Comparison of ENCODE assay signal across 12 cellular contexts in genomic region chr4:140719693-140720092, GRCh38. TPM values are rescaled to one million over a fixed set of nuclear protein-coding genes. Genes with fewer than 3 reads are reported as not detected.
A peak's percentile ranks its signal among the peaks of the same experiment; 100 is the strongest.
DNase-seq lines count a peak whose midpoint lies in the region; ATAC-seq and TF ChIP-seq lines count a peak whose summit lies in the region.
"Had no signal": no experiment of that assay in that cellular context is flagged by ENCODE, and none has a peak within 500 bp of the region (broad histone marks: within the 10 kb centered on the region; RNA-seq: fewer than 3 reads in every experiment).

No MANE protein-coding gene starts in this region.

- H3K9ac ChIP-seq in smooth muscle cell (ENCODE audit: low read depth), result no peak overlapping the region

- H3K4me1 ChIP-seq in smooth muscle cell (ENCODE audit: low read depth), result no peaks in the 10 kb centered on the region

- DNase-seq in NOMO-1 (lab: John Stamatoyannopoulos, UW; ENCODE audit: unreplicated experiment in 2 of 2) (peak; percentile 12 to 25), NOMO-1 treated with dmso at 0.1 percent for 144 hours (lab: John Stamatoyannopoulos, UW; ENCODE audit: unreplicated experiment) (no peak), smooth muscle cell (lab: John Stamatoyannopoulos, UW; ENCODE audit: unreplicated experiment) (no peak), DMS79 treated with DMSO at 0.1 percent for 48 hours (lab: John Stamatoyannopoulos, UW) (no peak), coronary artery (ENCODE audit: low spot score) (no peak), NCI-H69 (lab: John Stamatoyannopoulos, UW) (no peak)
- DNase-seq: 8988T; DMS53; NCI-H1105 treated with DMSO at 0.1 percent for 48 hours; stimulated activated CD4-positive, alpha-beta T cell treated with anti-CD3 and anti-CD28 coated beads, Interleukin-15, amount 100 ng/mL, for 24 hours had no signal

- H4K20me1 ChIP-seq in smooth muscle cell (ENCODE audit: low read depth), result peaks cover 25% of the 10 kb centered on the region

- no peaks in the 10 kb centered on the region for H3K27me3 ChIP-seq in smooth muscle cell (ENCODE audit: low read depth)

- H3K27ac ChIP-seq in smooth muscle cell (ENCODE audit: low read depth), result peak overlapping the region; percentile 91
- peak overlapping the region in 1 of 2 donors; percentile 2 for H3K27ac ChIP-seq in coronary artery

- no peaks in the 10 kb centered on the region for H3K9me3 ChIP-seq in smooth muscle cell (replicated peaks; ENCODE audit: low read depth)

- TF ChIP-seq CTCF in smooth muscle cell (IDR thresholded peaks at IDR 0.05; ENCODE audit: borderline replicate concordance, insufficient read depth, poor library complexity, severe bottlenecking), result no peak
- TF ChIP-seq CTCF in coronary artery (IDR thresholded peaks at IDR 0.05), result no peak

- no peaks in the 10 kb centered on the region for H3K36me3 ChIP-seq in smooth muscle cell (ENCODE audit: low read depth)

- H3K79me2 ChIP-seq in smooth muscle cell (ENCODE audit: low read depth), result peaks cover 54% of the 10 kb centered on the region

- peak; percentile 68 for ATAC-seq in GM21717 (IDR thresholded peaks at IDR 0.05; ENCODE audit: unreplicated experiment)
- ATAC-seq in HG03432 (IDR thresholded peaks at IDR 0.05; ENCODE audit: unreplicated experiment), result peak; percentile 61

- no peak overlapping the region for H3K4me2 ChIP-seq in smooth muscle cell

- no peak overlapping the region for H2AFZ ChIP-seq in smooth muscle cell (ENCODE audit: low read depth)

- H3K4me3 ChIP-seq in smooth muscle cell (no peak overlapping the region), coronary artery (no peak overlapping the region)

- peaks cover 12% of the 10 kb centered on the region for H3F3A ChIP-seq in smooth muscle cell (ENCODE audit: low read depth)

- 96% methylated on average over 2 of the region's 2 CpGs for WGBS in smooth muscle cell (ENCODE audit: low lambda C conversion rate)

RNA-seq across cellular contexts. Expression of gene TBC1D9, which starts 36.5 kb away (rescaled TPM):
- 31.0 and 39.5 TPM in 2 replicates for total RNA-seq in smooth muscle cell
- polyA plus RNA-seq in smooth muscle cell, result 9.1 and 13.2 TPM in 2 replicates

Comparison
In these comparisons a context has a peak if more than half of its experiments do, and no peak if none do; other contexts are left out.
1. DNase-seq: peak in NOMO-1 (2 of 2); none in NOMO-1 treated with dmso at 0.1 percent for 144 hours (single experiment), smooth muscle cell (single experiment), DMS79 treated with DMSO at 0.1 percent for 48 hours (single experiment), coronary artery (single experiment) and NCI-H69 (single experiment).